ENCODE assay signal across 14 cellular contexts in genomic region chr1:201712387-201713092, GRCh38.
DNase-seq lines count a peak whose midpoint lies in the region; ATAC-seq and TF ChIP-seq lines count a peak whose summit lies in the region.
"Had no signal": no experiment of that assay in that cellular context is flagged by ENCODE, and none has a peak within 500 bp of the region (broad histone marks: within the 10 kb centered on the region; RNA-seq: fewer than 3 reads in every experiment).

No MANE protein-coding gene starts in this region.

- TF ChIP-seq CTCF in OCI-LY7 (conservative IDR thresholded peaks at IDR 0.05; ENCODE audit: low read length) (no peak), suprapubic skin (IDR thresholded peaks at IDR 0.05) (no peak)

- H3K36me3 ChIP-seq in OCI-LY7 (ENCODE audit: insufficient read depth, low read length), result no peaks in the 10 kb centered on the region
- no peaks in the 10 kb centered on the region for H3K36me3 ChIP-seq in mucosa of stomach (ENCODE audit: control insufficient read depth, insufficient read depth, low read length)
- no peaks in the 10 kb centered on the region for H3K36me3 ChIP-seq in suprapubic skin

- no peak for TF ChIP-seq EP300 in suprapubic skin (IDR thresholded peaks at IDR 0.05)

- WGBS in suprapubic skin, result 81% methylated on average over 7 of the region's 7 CpGs

- intact Hi-C loops in OCI-LY7 (cut with micrococcal nuclease; ENCODE audit: unreplicated experiment), result no loop called here

- H3K4me3 ChIP-seq in OCI-LY7 (ENCODE audit: low read depth, low read length, poor library complexity, severe bottlenecking), result no peak overlapping the region
- no peak overlapping the region for H3K4me3 ChIP-seq in mucosa of stomach (ENCODE audit: low read length)
- H3K4me3 ChIP-seq in suprapubic skin, result no peak overlapping the region

- 0 out of 2 replicates have a peak overlapping the region, but pooled peaks have one; percentile 7 for H2AFZ ChIP-seq in OCI-LY7 (ENCODE audit: low read length)

- POLR2A ChIA-PET in OCI-LY7 (lab: Charles Lee), result interaction anchor here (1.0 kb wide), 1 partner anchor 11 kb away, joined by 4 read pairs; no protein-coding TSS in a partner anchor

- BruUV-seq in OCI-LY7 (replicated peaks; lab: Mats Ljungman, UMichigan), result no TSS peak

- H3K4me1 ChIP-seq in OCI-LY7 (ENCODE audit: insufficient read depth, low read length, poor library complexity, severe bottlenecking) (peaks cover 21% of the 10 kb centered on the region), mucosa of stomach (ENCODE audit: control insufficient read depth, insufficient read depth, low read length) (peaks cover 53% of the 10 kb centered on the region), suprapubic skin (peaks cover 75% of the 10 kb centered on the region)

- no peak overlapping the region for H3K4me2 ChIP-seq in OCI-LY7 (ENCODE audit: low read length)

- no peak for ATAC-seq in HG03139 (IDR thresholded peaks at IDR 0.05; ENCODE audit: unreplicated experiment)
- ATAC-seq: naive thymus-derived CD8-positive, alpha-beta T cell had no signal

- H3K27ac ChIP-seq in OCI-LY7 (ENCODE audit: low read depth, low read length, poor library complexity, severe bottlenecking) (no peak overlapping the region), caudate nucleus (ENCODE audit: low read depth, low read length) (peak overlapping the region; percentile 100), suprapubic skin (peak overlapping the region; percentile 88)
- H3K27ac ChIP-seq: WERI-Rb-1 had no signal

- CTCF ChIA-PET in OCI-LY7 (lab: Charles Lee; ENCODE audit: unreplicated experiment), result interaction anchor here (0.8 kb wide), 1 partner anchor 11 kb away, joined by 3 read pairs; no protein-coding TSS in a partner anchor

- H3K27me3 ChIP-seq in mucosa of stomach (ENCODE audit: control insufficient read depth, insufficient read depth, low read length) (no peaks in the 10 kb centered on the region), suprapubic skin (no peaks in the 10 kb centered on the region)

- H3K9me3 ChIP-seq in OCI-LY7 (ENCODE audit: low read length) (no peaks in the 10 kb centered on the region), mucosa of stomach (ENCODE audit: control insufficient read depth, low read length) (no peaks in the 10 kb centered on the region), suprapubic skin (no peaks in the 10 kb centered on the region)

- no peaks in the 10 kb centered on the region for H4K20me1 ChIP-seq in OCI-LY7 (ENCODE audit: insufficient read depth, low read length)

- DNase-seq in OCI-LY7 (ENCODE audit: low spot score), result no peak
- DNase-seq in caudate nucleus (lab: John Stamatoyannopoulos, UW), result no peak
- peak in 1 of 2 donors; percentile 66 for DNase-seq in suprapubic skin (ENCODE audit: low spot score in 2 of 2)
- no peak for DNase-seq in NCI-H1694 treated with DMSO at 0.1 percent for 48 hours (lab: John Stamatoyannopoulos, UW)
- no peak for DNase-seq in effector CD4-positive, alpha-beta T cell
- no peak for DNase-seq in NK-92 treated with Interleukin-12 subunit alpha and Interleukin-12 subunit beta, amount 100 ng/mL, for 24 hours (lab: John Stamatoyannopoulos, UW)
- DNase-seq: activated T-cell treated with anti-CD3 and anti-CD28 coated beads, Interleukin-2, amount 50 U/mL, for 48 hours; cortex of kidney; naive thymus-derived CD8-positive, alpha-beta T cell; SHP77; stimulated activated CD4-positive, alpha-beta T cell treated with anti-CD3 and anti-CD28 coated beads, Interleukin-4, amount 100 ng/mL, for 24 hours; WERI-Rb-1 had no signal

- TF ChIP-seq POLR2A in suprapubic skin (IDR thresholded peaks at IDR 0.05), result no peak

- no peaks in the 10 kb centered on the region for H3K79me2 ChIP-seq in OCI-LY7 (ENCODE audit: insufficient read depth, low read depth, low read length)

- peak overlapping the region; percentile 40 for H3K9ac ChIP-seq in mucosa of stomach (ENCODE audit: low read length)

- H3K9me2 ChIP-seq in OCI-LY7 (ENCODE audit: insufficient read depth, low read length), result no peaks in the 10 kb centered on the region
